In the genomic region with DNA sequence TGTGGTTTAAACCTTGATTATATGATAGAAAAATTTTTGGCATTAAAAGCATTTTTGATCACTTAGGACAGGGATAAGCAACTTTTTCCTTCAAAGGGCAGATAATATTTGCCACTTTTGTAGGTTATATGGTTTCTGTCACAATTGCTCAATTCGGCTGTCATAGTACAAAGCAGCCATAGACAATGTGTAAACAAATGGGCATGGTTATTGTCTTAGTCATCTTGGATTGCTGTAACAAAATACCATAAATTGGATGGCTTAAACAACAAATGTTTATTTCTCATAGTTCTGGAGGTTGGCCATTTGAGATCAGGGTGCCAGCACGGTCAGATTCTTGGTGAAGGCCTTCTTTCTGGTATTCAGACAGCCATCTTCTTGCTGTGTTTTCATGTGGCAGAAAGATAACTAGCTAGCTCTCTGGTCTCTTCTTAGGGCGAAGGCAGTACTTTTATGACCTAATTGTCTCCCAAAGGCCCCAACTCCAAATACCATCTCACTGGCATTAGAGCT, we compare ENCODE assay signal across 17 cellular contexts.
"Had no signal": no experiment of that assay in that cellular context is flagged by ENCODE, and none has a peak within 500 bp of the region (broad histone marks: within the 10 kb centered on the region; RNA-seq: fewer than 3 reads in every experiment).

No MANE protein-coding gene starts in this region.

- H3K4me3 ChIP-seq: cardiac muscle cell, gastrocnemius medialis, heart left ventricle, lung, ovary, tibial artery, vagina had no signal

- H3K36me3 ChIP-seq: cardiac muscle cell, gastrocnemius medialis, ovary, tibial artery, vagina, WERI-Rb-1 had no signal

- H3K9me3 ChIP-seq: gastrocnemius medialis, heart left ventricle, ovary, tibial artery, vagina had no signal

- H3K27me3 ChIP-seq: cardiac muscle cell, gastrocnemius medialis, heart left ventricle, ovary, tibial artery, vagina had no signal

- H3K27ac ChIP-seq: cardiac muscle cell, gastrocnemius medialis, heart left ventricle, ovary, tibial artery, vagina, WERI-Rb-1 had no signal

- DNase-seq: activated CD4-positive, alpha-beta T cell treated with anti-CD3 and anti-CD28 coated beads, Interleukin-2, amount 50 U/mL, for 48 hours; activated naive CD4-positive, alpha-beta T cell treated with Interleukin-2 at 50 U/mL for 16 hours; gastrocnemius medialis; heart left ventricle; left colon; naive thymus-derived CD4-positive, alpha-beta T cell; ovary; stimulated activated CD4-positive, alpha-beta T cell treated with anti-CD3 and anti-CD28 coated beads, Interleukin-2, amount 100 ng/mL, for 48 hours; T-helper 17 cell; tibial artery; WERI-Rb-1 had no signal

- H3K4me1 ChIP-seq: gastrocnemius medialis, heart left ventricle, tibial artery, vagina had no signal

- ATAC-seq: activated T-helper 17 cell treated with anti-CD3 and anti-CD28 coated beads, Interleukin-2, amount 50 U/mL, for 72 hours; esophagus mucosa; gastrocnemius medialis; heart left ventricle; left colon; naive thymus-derived CD4-positive, alpha-beta T cell; stimulated activated memory B cell treated with anti-CD40 and anti-IgM and Interleukin-4, amounts not matched to agents 10 μg/mL and 1 μg/mL and 100 μg/mL, for 72 hours; T-helper 17 cell had no signal
